8 cellular contexts compared by ENCODE assay signal in the genomic region with DNA sequence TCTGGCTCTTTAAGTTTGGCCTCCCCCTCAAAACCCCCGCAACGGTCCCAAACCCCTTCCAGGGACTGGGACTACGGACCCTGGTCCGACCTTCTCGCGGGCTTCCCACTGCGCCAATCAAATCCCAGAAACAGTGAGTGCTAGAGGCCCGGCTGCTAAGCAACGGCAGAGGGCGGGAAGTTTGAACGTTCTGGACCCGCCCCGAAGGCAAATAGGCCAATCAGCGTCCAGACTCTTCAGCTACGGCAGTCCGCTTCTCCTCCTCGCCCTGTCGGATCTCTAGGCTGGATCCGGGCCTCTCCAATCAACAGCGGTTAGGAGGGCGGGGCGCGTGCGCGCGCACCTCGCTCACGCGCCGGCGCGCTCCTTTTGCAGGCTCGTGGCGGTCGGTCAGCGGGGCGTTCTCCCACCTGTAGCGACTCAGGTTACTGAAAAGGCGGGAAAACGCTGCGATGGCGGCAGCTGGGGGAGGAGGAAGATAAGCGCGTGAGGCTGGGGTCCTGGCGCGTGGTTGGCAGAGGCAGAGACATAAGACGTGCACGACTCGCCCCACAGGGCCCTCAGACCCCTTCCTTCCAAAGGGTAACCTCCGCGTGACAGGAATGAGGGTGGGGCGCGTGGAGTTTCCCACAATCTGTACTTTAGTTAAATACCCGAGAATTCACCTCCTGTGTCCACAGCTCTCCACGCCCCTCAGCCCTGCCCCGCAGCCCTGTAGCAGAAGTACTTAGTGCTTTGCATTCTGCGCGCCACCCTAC. TPM values are rescaled to one million over a fixed set of nuclear protein-coding genes. Genes with fewer than 3 reads are reported as not detected.
DNase-seq lines count a peak whose midpoint lies in the region; ATAC-seq, FAIRE-seq and TF ChIP-seq lines count a peak whose summit lies in the region.

A gene (plus strand): TSS at position 367 of the 758 bp plus-strand sequence. CDS start 462 bp downstream, outside the sequence.

- in situ Hi-C loops in GM13976 (cut with MboI; ENCODE audit: low sequenced_read_pairs, unreplicated experiment), result no loop called here

- intact Hi-C loops in left ventricle myocardium superior (cut with micrococcal nuclease), result no loop called here
- intact Hi-C loops in prostate gland (cut with DNase I), result loop anchor here (5.0 kb wide), 1 partner anchor 82 kb away; no protein-coding TSS in a partner anchor

- FAIRE-seq in urothelium cell line (lab: Jason Lieb, UNC), result no peak

- peak within 1 kb of the TSS; percentile 93 for H3K27ac Mint-ChIP-seq in T-helper 1 cell treated with Interleukin-12 subunit alpha and Interleukin-12 subunit beta and Interleukin-4 antibody, amounts not matched to agents 30 μg/mL and 1 μg/mL, for 36 hours

- ATAC-seq in HG02840 (IDR thresholded peaks at IDR 0.05; ENCODE audit: low FRiP score, unreplicated experiment) (peak; percentile 69), left ventricle myocardium superior (peak; percentile 94)

- H3K27ac ChIP-seq in prostate gland, result peak within 1 kb of the TSS; percentile 94 to 98

- peaks cover 55% of the 10 kb centered on the region for H3K4me1 Mint-ChIP-seq in T-helper 1 cell treated with Interleukin-12 subunit alpha and Interleukin-12 subunit beta and Interleukin-4 antibody, amounts not matched to agents 30 μg/mL and 1 μg/mL, for 36 hours (ENCODE audit: low read depth)

- H3K4me1 ChIP-seq in prostate gland (replicated peaks), result peaks cover 11% of the 10 kb centered on the region

- WGBS in prostate gland, result 1% methylated on average over 54 of the region's 58 CpGs

- no peaks in the 10 kb centered on the region for H3K36me3 ChIP-seq in prostate gland

- peak within 1 kb of the TSS; percentile 100 for H3K4me3 Mint-ChIP-seq in T-helper 1 cell treated with Interleukin-12 subunit alpha and Interleukin-12 subunit beta and Interleukin-4 antibody, amounts not matched to agents 30 μg/mL and 1 μg/mL, for 36 hours

- DNase-seq in GM13976 (ENCODE audit: low spot score) (peak; percentile 97), NCI-H1436 treated with DMSO at 0.1 percent for 48 hours (lab: John Stamatoyannopoulos, UW) (peak; percentile 99), amygdala (lab: John Stamatoyannopoulos, UW) (peak; percentile 53 to 99 (median 94)), left ventricle myocardium superior (peak; percentile 98), prostate gland (ENCODE audit: low spot score) (peak; percentile 99), urothelium cell line (ENCODE audit: low spot score) (peak; percentile 98)

- peak; percentile 77 for TF ChIP-seq POLR2A in prostate gland (IDR thresholded peaks at IDR 0.05)

- H3K4me3 ChIP-seq in prostate gland, result peak within 1 kb of the TSS; percentile 51 to 56

- no peak for TF ChIP-seq CTCF in GM13976 (IDR thresholded peaks at IDR 0.05; ENCODE audit: borderline replicate concordance, control extremely low read depth, extremely low read depth, insufficient read depth, missing control alignments)
- peak in 1 of 4 experiments; percentile 15 for TF ChIP-seq CTCF in prostate gland (IDR thresholded peaks at IDR 0.05)

- H3K27me3 ChIP-seq in prostate gland (replicated peaks; ENCODE audit: insufficient read depth), result no peaks in the 10 kb centered on the region

- no peaks in the 10 kb centered on the region for H3K9me3 ChIP-seq in prostate gland

- H3K27me3 Mint-ChIP-seq in T-helper 1 cell treated with Interleukin-12 subunit alpha and Interleukin-12 subunit beta and Interleukin-4 antibody, amounts not matched to agents 30 μg/mL and 1 μg/mL, for 36 hours (ENCODE audit: low read depth), result no peaks in the 10 kb centered on the region

- peaks cover 30% of the 10 kb centered on the region for H3K36me3 Mint-ChIP-seq in T-helper 1 cell treated with Interleukin-12 subunit alpha and Interleukin-12 subunit beta and Interleukin-4 antibody, amounts not matched to agents 30 μg/mL and 1 μg/mL, for 36 hours (ENCODE audit: low read depth)

- no peaks in the 10 kb centered on the region for H3K9me3 Mint-ChIP-seq in T-helper 1 cell treated with Interleukin-12 subunit alpha and Interleukin-12 subunit beta and Interleukin-4 antibody, amounts not matched to agents 30 μg/mL and 1 μg/mL, for 36 hours

RNA-seq across cellular contexts. Expression of the gene that starts here (rescaled TPM):
- 1.3 TPM for total RNA-seq in left ventricle myocardium superior
- 10 to 100 TPM; 10.5 to 72.4 TPM for total RNA-seq in prostate gland

Comparison
In these comparisons a context has a peak if more than half of its experiments do, and no peak if none do; other contexts are left out.
1. Peak in every context shown above with its lines: DNase-seq, ATAC-seq, H3K4me3 ChIP-seq and H3K27ac ChIP-seq.